In the genomic region with DNA sequence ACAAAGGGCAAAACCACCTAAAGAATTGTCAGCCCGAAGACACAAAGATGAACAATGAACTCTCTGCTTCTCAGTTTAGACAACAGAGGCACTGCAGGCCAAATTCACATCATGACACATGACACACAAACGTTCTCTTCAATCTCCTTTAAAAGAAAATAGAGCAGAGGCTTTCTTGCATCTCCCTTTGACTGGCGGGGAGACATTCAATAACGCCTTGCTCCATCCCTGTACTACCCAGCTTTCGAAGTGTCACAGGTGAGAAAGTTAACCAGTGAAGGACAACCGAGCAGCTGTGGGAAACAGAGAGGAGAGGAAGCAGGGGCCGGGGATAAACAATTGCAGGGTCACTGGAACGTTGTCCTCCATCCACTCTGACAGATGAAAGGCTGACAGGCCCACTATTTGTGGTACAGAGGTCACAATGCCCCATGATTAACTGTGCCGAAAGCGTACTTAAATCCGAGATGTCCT, we compare ENCODE assay signal across 18 cellular contexts.
"Had no signal": no experiment of that assay in that cellular context is flagged by ENCODE, and none has a peak within 500 bp of the region (broad histone marks: within the 10 kb centered on the region; RNA-seq: fewer than 3 reads in every experiment).

No MANE protein-coding gene starts in this region.

- H3K4me1 ChIP-seq: lower lobe of right lung, prostate gland, sigmoid colon, suprapubic skin had no signal

- H3K4me3 Mint-ChIP-seq: activated B cell treated with CpG ODN at 0.5 μM for 24 hours; activated naive CD4-positive, alpha-beta T cell treated with anti-CD3 and anti-CD28 coated beads for 36 hours; activated T-helper 17 cell treated with anti-CD3 and anti-CD28 coated beads, Interleukin-2, amount 50 U/mL, for 72 hours; naive B cell; T-helper 1 cell treated with Interleukin-12 subunit alpha and Interleukin-12 subunit beta and Interleukin-4 antibody, amounts not matched to agents 30 μg/mL and 1 μg/mL, for 36 hours had no signal

- H3K27ac Mint-ChIP-seq: activated B cell treated with CpG ODN at 0.5 μM for 24 hours; activated naive CD4-positive, alpha-beta T cell treated with anti-CD3 and anti-CD28 coated beads for 36 hours; activated T-helper 17 cell treated with anti-CD3 and anti-CD28 coated beads, Interleukin-2, amount 50 U/mL, for 72 hours; naive B cell; T-helper 1 cell treated with Interleukin-12 subunit alpha and Interleukin-12 subunit beta and Interleukin-4 antibody, amounts not matched to agents 30 μg/mL and 1 μg/mL, for 36 hours had no signal

- H3K36me3 Mint-ChIP-seq: naive B cell had no signal

- DNase-seq: activated B cell treated with CpG ODN at 0.5 μM for 24 hours; activated CD4-positive, alpha-beta T cell treated with anti-CD3 and anti-CD28 coated beads, Interleukin-2, amount 50 U/mL, for 1 hour; activated naive CD4-positive, alpha-beta T cell treated with anti-CD3 and anti-CD28 coated beads for 36 hours; activated T-cell treated with anti-CD3 and anti-CD28 coated beads for 4 hours; erythroblast; lower lobe of right lung; naive B cell; nucleus accumbens; sigmoid colon; stimulated activated CD4-positive, alpha-beta T cell treated with anti-CD3 and anti-CD28 coated beads, Interleukin-12 subunit alpha, Interleukin-12 subunit beta, amount 100 ng/mL, for 4 hours; stimulated activated CD4-positive, alpha-beta T cell treated with anti-CD3 and anti-CD28 coated beads, Interleukin-2, amount 100 ng/mL, for 48 hours; stimulated activated CD8-positive, alpha-beta memory T cell treated with anti-CD3 and anti-CD28 coated beads, Interleukin-4, amount 100 ng/mL, for 48 hours; stimulated activated naive CD8-positive, alpha-beta T cell treated with anti-CD3 and anti-CD28 coated beads, Interleukin-15, Interleukin-2, amounts not matched to agents 100 U/mL and 50 U/mL, for 24 hours had no signal

- H3K27me3 ChIP-seq: sigmoid colon, suprapubic skin had no signal

- H3K4me3 ChIP-seq: coronary artery, lower lobe of right lung, prostate gland, sigmoid colon, suprapubic skin had no signal

- H3K4me1 Mint-ChIP-seq: activated B cell treated with CpG ODN at 0.5 μM for 24 hours; activated T-helper 17 cell treated with anti-CD3 and anti-CD28 coated beads, Interleukin-2, amount 50 U/mL, for 72 hours; naive B cell had no signal

- H3K9me3 ChIP-seq: lower lobe of right lung, prostate gland, sigmoid colon, suprapubic skin had no signal

- H3K36me3 ChIP-seq: lower lobe of right lung, prostate gland, sigmoid colon, suprapubic skin had no signal

- H3K27ac ChIP-seq: coronary artery, lower lobe of right lung, prostate gland, sigmoid colon, suprapubic skin had no signal

- ATAC-seq: activated T-helper 17 cell treated with anti-CD3 and anti-CD28 coated beads, Interleukin-2, amount 50 U/mL, for 72 hours; lower lobe of right lung; stimulated activated naive CD8-positive, alpha-beta T cell treated with anti-CD3 and anti-CD28 coated beads, Interleukin-15, Interleukin-2, amounts not matched to agents 100 U/mL and 50 U/mL, for 24 hours had no signal

- H3K9me3 Mint-ChIP-seq: activated B cell treated with CpG ODN at 0.5 μM for 24 hours; activated naive CD4-positive, alpha-beta T cell treated with anti-CD3 and anti-CD28 coated beads for 36 hours; activated T-helper 17 cell treated with anti-CD3 and anti-CD28 coated beads, Interleukin-2, amount 50 U/mL, for 72 hours; T-helper 1 cell treated with Interleukin-12 subunit alpha and Interleukin-12 subunit beta and Interleukin-4 antibody, amounts not matched to agents 30 μg/mL and 1 μg/mL, for 36 hours had no signal
